In genomic region chr22:19143967-19144400, GRCh38 we compare ENCODE assay signal across 7 cellular contexts. TPM values are rescaled to one million over a fixed set of nuclear protein-coding genes. Genes with fewer than 3 reads are reported as not detected.
DNase-seq lines count a peak whose midpoint lies in the region; ATAC-seq and TF ChIP-seq lines count a peak whose summit lies in the region.
"Had no signal": no experiment of that assay in that cellular context is flagged by ENCODE, and none has a peak within 500 bp of the region (broad histone marks: within the 10 kb centered on the region; RNA-seq: fewer than 3 reads in every experiment).

No MANE protein-coding gene starts in this region.

- TF ChIP-seq CTCF in HFFc6 (IDR thresholded peaks at IDR 0.05) (no peak), left lung (IDR thresholded peaks at IDR 0.05) (no peak), omental fat pad (IDR thresholded peaks at IDR 0.05) (no peak)

- peak overlapping the region in 1 of 2 donors; percentile 73 for H3K27ac ChIP-seq in left lung

- H3K36me3 ChIP-seq in left lung: peaks cover 0 to 39% of the 10 kb centered on the region in 2 donors

- H3K27me3 ChIP-seq in left lung: peaks cover 13 to 22% of the 10 kb centered on the region in 2 donors

- H3K4me1 Mint-ChIP-seq in HFFc6 (ENCODE audit: low read depth): peaks cover 18% of the 10 kb centered on the region
- peaks cover 17% of the 10 kb centered on the region for H3K4me1 Mint-ChIP-seq in activated CD8-positive, alpha-beta T cell treated with anti-CD3 and anti-CD28 coated beads, Interleukin-2, amount 10 ng/mL, durations not matched to agents 7 days and 5 days (ENCODE audit: low read depth)

- peak; percentile 11 for DNase-seq in HFFc6
- peak; percentile 67 for DNase-seq in activated CD8-positive, alpha-beta T cell treated with anti-CD3 and anti-CD28 coated beads, Interleukin-2, amount 10 ng/mL, durations not matched to agents 7 days and 5 days
- no peak for DNase-seq in left lung
- no peak for DNase-seq in omental fat pad (ENCODE audit: low spot score)
- DNase-seq in NCI-H524 treated with DMSO at 0.1 percent for 48 hours (lab: John Stamatoyannopoulos, UW): no peak

- peaks cover 6 to 19% of the 10 kb centered on the region in 2 donors for H3K4me1 ChIP-seq in left lung

- H3K27me3 Mint-ChIP-seq in HFFc6 (ENCODE audit: insufficient read depth): peaks cover 18% of the 10 kb centered on the region
- peaks cover 17% of the 10 kb centered on the region for H3K27me3 Mint-ChIP-seq in activated CD8-positive, alpha-beta T cell treated with anti-CD3 and anti-CD28 coated beads, Interleukin-2, amount 10 ng/mL, durations not matched to agents 7 days and 5 days (ENCODE audit: low read depth)

- peak; percentile 45 for ATAC-seq in activated CD8-positive, alpha-beta T cell treated with anti-CD3 and anti-CD28 coated beads, Interleukin-2, amount 10 ng/mL, durations not matched to agents 7 days and 5 days
- ATAC-seq in left lung (peak; percentile 12), omental fat pad (ENCODE audit: low FRiP score) (no peak), GM18517 (IDR thresholded peaks at IDR 0.05; ENCODE audit: unreplicated experiment) (no peak)

- H3K4me3 Mint-ChIP-seq in HFFc6: peak overlapping the region; percentile 96
- H3K4me3 Mint-ChIP-seq in activated CD8-positive, alpha-beta T cell treated with anti-CD3 and anti-CD28 coated beads, Interleukin-2, amount 10 ng/mL, durations not matched to agents 7 days and 5 days: peak overlapping the region; percentile 99

- peaks cover 8% of the 10 kb centered on the region for H3K36me3 Mint-ChIP-seq in HFFc6 (ENCODE audit: low read depth)
- peaks cover 24% of the 10 kb centered on the region for H3K36me3 Mint-ChIP-seq in activated CD8-positive, alpha-beta T cell treated with anti-CD3 and anti-CD28 coated beads, Interleukin-2, amount 10 ng/mL, durations not matched to agents 7 days and 5 days (ENCODE audit: low read depth)

- H3K4me3 ChIP-seq in left lung: peak overlapping the region; percentile 84 to 86

- intact Hi-C loops in left lung (cut with DNase I): no loop called here

- POLR2A ChIA-PET in activated CD8-positive, alpha-beta T cell treated with anti-CD3 and anti-CD28 coated beads, Interleukin-2, amount 10 ng/mL, durations not matched to agents 7 days and 5 days (lab: Charles Lee): interaction anchor here (0.8 to 2.4 kb wide), 5 partner anchors 11 to 336 kb away, joined by 3 to 20 read pairs (median 5); partner anchors contain the start of genes CDC45, DGCR2 and SLC25A1

- H3K9me3 Mint-ChIP-seq in HFFc6: no peaks in the 10 kb centered on the region
- H3K9me3 Mint-ChIP-seq in activated CD8-positive, alpha-beta T cell treated with anti-CD3 and anti-CD28 coated beads, Interleukin-2, amount 10 ng/mL, durations not matched to agents 7 days and 5 days (ENCODE audit: insufficient read depth): no peaks in the 10 kb centered on the region

- peak overlapping the region; percentile 89 for H3K27ac Mint-ChIP-seq in HFFc6
- H3K27ac Mint-ChIP-seq in activated CD8-positive, alpha-beta T cell treated with anti-CD3 and anti-CD28 coated beads, Interleukin-2, amount 10 ng/mL, durations not matched to agents 7 days and 5 days: peak overlapping the region; percentile 95

- CTCF ChIA-PET in activated CD8-positive, alpha-beta T cell treated with anti-CD3 and anti-CD28 coated beads, Interleukin-2, amount 10 ng/mL, durations not matched to agents 7 days and 5 days (lab: Charles Lee): interaction anchor here (0.6 to 2.6 kb wide), 22 partner anchors 8 to 486 kb away, joined by 3 to 16 read pairs (median 4); partner anchors contain the start of genes DGCR2, SLC25A1 and TSSK2

- H3K9me3 ChIP-seq in left lung: no peaks in the 10 kb centered on the region

RNA-seq across cellular contexts. Expression of gene ESS2, which starts 0.5 kb away (rescaled TPM):
- 10 to 100 TPM; 16.6 to 19.2 (median 17.6) TPM for total RNA-seq in HFFc6 (2021; fragmentation: NEBNext Ultra II Directional; extraction: Animal tissue kit (Norgen Biotek cat#: 25700))
- total RNA-seq in activated CD8-positive, alpha-beta T cell treated with anti-CD3 and anti-CD28 coated beads, Interleukin-2, amount 10 ng/mL, durations not matched to agents 7 days and 5 days: 10 to 100 TPM; 18.8 to 19.6 TPM
- 10 to 100 TPM; 11.9 to 12.4 TPM for total RNA-seq in left lung
- 10 to 100 TPM; 10.4 to 22.7 (median 12.8) TPM for total RNA-seq in omental fat pad

RNA-seq across cellular contexts. Expression of gene GSC2, which starts 6.1 kb away (rescaled TPM):
- not detected for total RNA-seq in HFFc6 (2021; fragmentation: NEBNext Ultra II Directional; extraction: Animal tissue kit (Norgen Biotek cat#: 25700))
- not detected for total RNA-seq in activated CD8-positive, alpha-beta T cell treated with anti-CD3 and anti-CD28 coated beads, Interleukin-2, amount 10 ng/mL, durations not matched to agents 7 days and 5 days
- total RNA-seq in left lung (not detected), omental fat pad (not detected)
- total RNA-seq: glomerular endothelial cell had no signal

RNA-seq across cellular contexts. Expression of gene TSSK2, which starts 12.9 kb away (rescaled TPM):
- not detected for total RNA-seq in HFFc6 (2021; fragmentation: NEBNext Ultra II Directional; extraction: Animal tissue kit (Norgen Biotek cat#: 25700))
- not detected for total RNA-seq in activated CD8-positive, alpha-beta T cell treated with anti-CD3 and anti-CD28 coated beads, Interleukin-2, amount 10 ng/mL, durations not matched to agents 7 days and 5 days
- total RNA-seq in left lung (not detected), omental fat pad (under 1 TPM in 1 of 4 donors, not detected in 3; 0.79 TPM)
- total RNA-seq: glomerular endothelial cell had no signal

RNA-seq across cellular contexts. Expression of gene DGCR2, which starts 21.8 kb away (rescaled TPM):
- total RNA-seq in HFFc6 (2021; fragmentation: NEBNext Ultra II Directional; extraction: Animal tissue kit (Norgen Biotek cat#: 25700)): 10 to 100 TPM; 46.1 to 57.9 (median 53.7) TPM
- 10 to 100 TPM; 30.5 to 34.2 TPM for total RNA-seq in activated CD8-positive, alpha-beta T cell treated with anti-CD3 and anti-CD28 coated beads, Interleukin-2, amount 10 ng/mL, durations not matched to agents 7 days and 5 days
- total RNA-seq in left lung (10 to 100 TPM; 59.9 to 87.0 TPM), omental fat pad (10 to 100 TPM; 29.5 to 62.4 (median 30.5) TPM)

RNA-seq across cellular contexts. Expression of gene SLC25A1, which starts 34.6 kb away (rescaled TPM):
- total RNA-seq in HFFc6 (2021; fragmentation: NEBNext Ultra II Directional; extraction: Animal tissue kit (Norgen Biotek cat#: 25700)): 100 to 1,000 TPM; 102 to 124 (median 108) TPM
- 10 to 100 TPM; 69.1 to 73.0 TPM for total RNA-seq in activated CD8-positive, alpha-beta T cell treated with anti-CD3 and anti-CD28 coated beads, Interleukin-2, amount 10 ng/mL, durations not matched to agents 7 days and 5 days
- 10 to 100 TPM; 80.7 to 99.3 TPM for total RNA-seq in left lung
- 100 to 1,000 TPM in 2 of 4 donors, 10 to 100 TPM in 2; 76.4 to 135 (median 97.4) TPM for total RNA-seq in omental fat pad

Comparison
In these comparisons a context has a peak if more than half of its experiments do, and no peak if none do; other contexts are left out.
1. DNase-seq: peak in HFFc6 (single experiment) and activated CD8-positive, alpha-beta T cell treated with anti-CD3 and anti-CD28 coated beads, Interleukin-2, amount 10 ng/mL, durations not matched to agents 7 days and 5 days (single experiment); none in left lung (0 of 2), omental fat pad (single experiment) and NCI-H524 treated with DMSO at 0.1 percent for 48 hours (single experiment).
2. ATAC-seq: peak in activated CD8-positive, alpha-beta T cell treated with anti-CD3 and anti-CD28 coated beads, Interleukin-2, amount 10 ng/mL, durations not matched to agents 7 days and 5 days (single experiment) and left lung (single experiment); none in omental fat pad (single experiment) and GM18517 (single experiment).